In genomic region chr5:2265341-2265740, GRCh38 we compare ENCODE assay signal across 35 cellular contexts.
"Had no signal": no experiment of that assay in that cellular context is flagged by ENCODE, and none has a peak within 500 bp of the region (broad histone marks: within the 10 kb centered on the region; RNA-seq: fewer than 3 reads in every experiment).

No MANE protein-coding gene starts in this region.

- DNase-seq: Karpas-422, Kasumi-1, MG63, MM.1S, MV-4-11, NCI-H1048, NCI-H1092, NCI-H1092 treated with DMSO at 0.1 percent for 48 hours, NCI-H1105, NCI-H1105 treated with DMSO at 0.1 percent for 48 hours, NCI-H1417, NCI-H1417 treated with DMSO at 0.1 percent for 48 hours, NCI-H1436, NCI-H1436 treated with DMSO at 0.1 percent for 48 hours, NCI-H146, NCI-H1694, NCI-H1694 treated with DMSO at 0.1 percent for 48 hours, NCI-H187, NCI-H187 treated with DMSO at 0.1 percent for 48 hours, NCI-H1930, NCI-H2029, NCI-H2029 treated with DMSO at 0.1 percent for 48 hours, NCI-H2081, NCI-H2081 treated with DMSO at 0.1 percent for 48 hours, NCI-H2107, NCI-H2171, NCI-H2171 treated with DMSO at 0.1 percent for 48 hours, NCI-H2227 treated with DMSO at 0.1 percent for 48 hours, NCI-H226, NCI-H345, NCI-H446, NCI-H446 treated with DMSO at 0.1 percent for 48 hours, NCI-H510A, NCI-H510A treated with DMSO at 0.1 percent for 48 hours had no signal

- H3K27ac ChIP-seq: KMS-11 had no signal

- H3K9me3 ChIP-seq: MG63 had no signal

- H3K4me3 ChIP-seq: MG63 had no signal

- H3K36me3 ChIP-seq: MG63 had no signal
